ENCODE assay signal across 1 cellular context in genomic region chr6:31158863-31159855, GRCh38.
TF ChIP-seq lines count a peak whose summit lies in the region.

No MANE protein-coding gene starts in this region.

TF ChIP-seq in WTC11, 78 proteins besides CTCF, POLR2A, EP300 and RAD21 (continued from another document):
- TF ChIP-seq ZNF281 (CRISPR knock-in tag; IDR thresholded peaks at IDR 0.05) (0 out of 2 replicates have a peak, but pooled peaks have one; percentile 21), CREB1 (CRISPR knock-in tag; IDR thresholded peaks at IDR 0.05) (0 out of 2 replicates have a peak, but pooled peaks have one; percentile 20), EMX1 (CRISPR knock-in tag; IDR thresholded peaks at IDR 0.05) (no peak; the same call in 1 of the 2 replicates), TCF7 (CRISPR knock-in tag; IDR thresholded peaks at IDR 0.05; ENCODE audit: low read depth) (no peak), USF1 (CRISPR knock-in tag; IDR thresholded peaks at IDR 0.05) (no peak), RELA (CRISPR knock-in tag; IDR thresholded peaks at IDR 0.05; ENCODE audit: borderline replicate concordance) (no peak), FOXP1 (CRISPR knock-in tag; IDR thresholded peaks at IDR 0.05; ENCODE audit: borderline replicate concordance) (peak; percentile 57; the same call in 1 of the 2 replicates), ZNF671 (CRISPR knock-in tag; IDR thresholded peaks at IDR 0.05) (peak; percentile 63), ETV6 (CRISPR knock-in tag; IDR thresholded peaks at IDR 0.05) (peak; percentile 67; the same call in 1 of the 2 replicates)
- TF ChIP-seq, protein P1, sequence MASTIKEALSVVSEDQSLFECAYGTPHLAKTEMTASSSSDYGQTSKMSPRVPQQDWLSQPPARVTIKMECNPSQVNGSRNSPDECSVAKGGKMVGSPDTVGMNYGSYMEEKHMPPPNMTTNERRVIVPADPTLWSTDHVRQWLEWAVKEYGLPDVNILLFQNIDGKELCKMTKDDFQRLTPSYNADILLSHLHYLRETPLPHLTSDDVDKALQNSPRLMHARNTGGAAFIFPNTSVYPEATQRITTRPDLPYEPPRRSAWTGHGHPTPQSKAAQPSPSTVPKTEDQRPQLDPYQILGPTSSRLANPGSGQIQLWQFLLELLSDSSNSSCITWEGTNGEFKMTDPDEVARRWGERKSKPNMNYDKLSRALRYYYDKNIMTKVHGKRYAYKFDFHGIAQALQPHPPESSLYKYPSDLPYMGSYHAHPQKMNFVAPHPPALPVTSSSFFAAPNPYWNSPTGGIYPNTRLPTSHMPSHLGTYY (CRISPR knock-in tag; IDR thresholded peaks at IDR 0.05), result 0 out of 2 replicates have a peak, but pooled peaks have one; percentile 22
